ENCODE assay signal across 1 cellular context in the genomic region with DNA sequence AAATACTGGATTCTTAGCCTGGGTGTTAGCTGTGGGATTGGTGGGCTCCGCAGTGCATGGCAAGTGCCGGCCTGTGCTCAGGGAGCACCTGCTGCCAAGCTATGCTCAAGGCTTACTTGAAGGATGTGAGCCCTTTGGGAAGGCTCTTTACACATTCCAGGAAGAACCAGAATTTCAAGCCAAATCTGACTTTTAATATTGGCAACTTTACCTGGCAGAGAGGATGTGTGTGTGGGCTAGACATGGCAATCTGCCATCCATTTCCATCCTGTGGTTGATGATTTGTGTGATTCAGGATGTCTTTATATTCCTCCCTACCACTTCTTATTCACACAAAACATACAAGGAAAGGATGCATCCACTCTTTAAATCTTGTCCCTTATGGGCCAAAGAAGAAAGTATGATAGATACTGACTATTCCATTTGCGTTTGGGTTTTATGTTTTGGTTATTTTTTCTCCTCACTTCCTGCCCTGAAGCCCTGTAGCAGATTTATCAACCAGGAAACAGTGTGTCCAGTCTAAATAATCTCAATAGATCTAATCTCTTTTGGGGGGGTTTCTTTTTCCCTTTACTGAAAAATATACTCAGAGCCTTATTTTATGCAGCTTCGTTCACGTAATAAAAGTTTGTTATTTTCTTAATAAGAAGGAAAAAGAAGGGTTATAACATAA.
TF ChIP-seq lines count a peak whose summit lies in the region.

No MANE protein-coding gene starts in this region.

TF ChIP-seq in HepG2, 621 proteins besides CTCF, POLR2A, EP300 and RAD21:
- no peak for TF ChIP-seq NFKB2 (CRISPR knock-in tag; IDR thresholded peaks at IDR 0.05; ENCODE audit: borderline replicate concordance)
- TF ChIP-seq CBX2 (IDR thresholded peaks at IDR 0.05; ENCODE audit: low read depth, low read length) = no peak
- TF ChIP-seq CBX2 (CRISPR knock-in tag; IDR thresholded peaks at IDR 0.05; ENCODE audit: low read depth) = no peak
- TF ChIP-seq SAFB2 (CRISPR knock-in tag; IDR thresholded peaks at IDR 0.05; ENCODE audit: borderline replicate concordance, low read depth) = no peak
- TF ChIP-seq JUND (CRISPR knock-in tag; IDR thresholded peaks at IDR 0.05) = no peak
- no peak for TF ChIP-seq ZNF34 (CRISPR knock-in tag; IDR thresholded peaks at IDR 0.05; ENCODE audit: borderline replicate concordance)
- no peak for TF ChIP-seq KAT7 (CRISPR knock-in tag; IDR thresholded peaks at IDR 0.05; ENCODE audit: borderline replicate concordance)
- TF ChIP-seq YEATS4 (CRISPR knock-in tag; IDR thresholded peaks at IDR 0.05; ENCODE audit: borderline replicate concordance) = no peak
- TF ChIP-seq NPAS2 (CRISPR knock-in tag; IDR thresholded peaks at IDR 0.05; ENCODE audit: borderline replicate concordance) = no peak
- no peak for TF ChIP-seq HNF4A (CRISPR knock-in tag; IDR thresholded peaks at IDR 0.05)
- no peak for TF ChIP-seq ZNF251 (CRISPR knock-in tag; IDR thresholded peaks at IDR 0.05)
- TF ChIP-seq, protein P1, sequence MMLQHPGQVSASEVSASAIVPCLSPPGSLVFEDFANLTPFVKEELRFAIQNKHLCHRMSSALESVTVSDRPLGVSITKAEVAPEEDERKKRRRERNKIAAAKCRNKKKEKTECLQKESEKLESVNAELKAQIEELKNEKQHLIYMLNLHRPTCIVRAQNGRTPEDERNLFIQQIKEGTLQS (CRISPR knock-in tag; IDR thresholded peaks at IDR 0.05) = no peak
- no peak for TF ChIP-seq REXO4 (CRISPR knock-in tag; IDR thresholded peaks at IDR 0.05; ENCODE audit: borderline replicate concordance)
- TF ChIP-seq KLF13 (CRISPR knock-in tag; IDR thresholded peaks at IDR 0.05) = no peak
- no peak for TF ChIP-seq BCL6 (CRISPR knock-in tag; IDR thresholded peaks at IDR 0.05)
